8 cellular contexts compared by ENCODE assay signal in genomic region chr1:42756956-42757891, GRCh38. TPM values are rescaled to one million over a fixed set of nuclear protein-coding genes. Genes with fewer than 3 reads are reported as not detected.
DNase-seq lines count a peak whose midpoint lies in the region; ATAC-seq and TF ChIP-seq lines count a peak whose summit lies in the region.

No MANE protein-coding gene starts in this region.

- CTCF ChIA-PET in PC-3 (lab: Charles Lee) = no interaction called here

- no peaks in the 10 kb centered on the region for H4K20me1 ChIP-seq in PC-3 (ENCODE audit: low read length)

- H3K4me1 ChIP-seq in PC-3 (ENCODE audit: insufficient read depth, low read length) (no peaks in the 10 kb centered on the region), mucosa of descending colon (ENCODE audit: low read depth) (no peaks in the 10 kb centered on the region)

- WGBS in lower leg skin, 2 donors = 74% methylated on average over 17 of the region's 17 CpGs

- peak; percentile 56 for ATAC-seq in PC-3
- peak; percentile 87 for ATAC-seq in mucosa of descending colon
- no peak for ATAC-seq in HG03469 (IDR thresholded peaks at IDR 0.05; ENCODE audit: unreplicated experiment)
- no peak for ATAC-seq in GM18873 (IDR thresholded peaks at IDR 0.05; ENCODE audit: low FRiP score, unreplicated experiment)

- no peaks in the 10 kb centered on the region for H3K79me2 ChIP-seq in PC-3 (ENCODE audit: low read length)

- H3K9ac ChIP-seq in PC-3 (ENCODE audit: low read length) = no peak overlapping the region

- POLR2A ChIA-PET in PC-3 (lab: Charles Lee; ENCODE audit: unreplicated experiment) = no interaction called here

- H3K4me3 ChIP-seq in PC-3 (ENCODE audit: low read length) (no peak overlapping the region), dorsolateral prefrontal cortex (no peak overlapping the region), mucosa of descending colon (no peak overlapping the region), lower leg skin (ENCODE audit: low read depth, poor library complexity, severe bottlenecking) (no peak overlapping the region)

- H2AFZ ChIP-seq in PC-3 (ENCODE audit: low read length) = no peak overlapping the region

- no peaks in the 10 kb centered on the region for H3K27me3 ChIP-seq in PC-3 (ENCODE audit: low read length)
- H3K27me3 ChIP-seq in dorsolateral prefrontal cortex = no peaks in the 10 kb centered on the region

- H3K36me3 ChIP-seq in PC-3 (ENCODE audit: low read depth, low read length) (peaks cover 12% of the 10 kb centered on the region), mucosa of descending colon (ENCODE audit: low read depth) (no peaks in the 10 kb centered on the region)

- intact Hi-C loops in PC-3 (cut with micrococcal nuclease) (no loop called here), dorsolateral prefrontal cortex (cut with DNase I) (no loop called here), mucosa of descending colon (cut with DNase I, micrococcal nuclease) (no loop called here), lower leg skin (cut with DNase I; ENCODE audit: low total_unique reads) (no loop called here)

- no peak overlapping the region for H3K27ac ChIP-seq in PC-3 (ENCODE audit: low read length)
- H3K27ac ChIP-seq in dorsolateral prefrontal cortex = no peak overlapping the region

- no peak overlapping the region for H3K4me2 ChIP-seq in PC-3 (ENCODE audit: low read length)

- H3K9me2 ChIP-seq in PC-3 (replicated peaks; ENCODE audit: low read length) = no peaks in the 10 kb centered on the region

- DNase-seq in EH (ENCODE audit: low read depth) = peak; percentile 75
- peak; percentile 39 for DNase-seq in KG1 (lab: John Stamatoyannopoulos, UW)
- DNase-seq in PC-3 = peak; percentile 69
- DNase-seq in dorsolateral prefrontal cortex = no peak
- peak in 1 of 3 donors; percentile 29 for DNase-seq in mucosa of descending colon
- no peak for DNase-seq in lower leg skin (ENCODE audit: low spot score in 2 of 2)

- no peaks in the 10 kb centered on the region for H3F3A ChIP-seq in PC-3 (ENCODE audit: low read length, unreplicated experiment)

- H3K9me3 ChIP-seq in PC-3 (ENCODE audit: low read length) (no peaks in the 10 kb centered on the region), mucosa of descending colon (no peaks in the 10 kb centered on the region)

- no peak for TF ChIP-seq POLR2A in lower leg skin (IDR thresholded peaks at IDR 0.05)

- no TSS peak for BruUV-seq in PC-3 (replicated peaks; lab: Mats Ljungman, UMichigan)

- peak; percentile 77 for TF ChIP-seq CTCF in PC-3 (conservative IDR thresholded peaks at IDR 0.05; ENCODE audit: low read depth, low read length)
- peak; percentile 28 to 78 (median 63) for TF ChIP-seq CTCF in dorsolateral prefrontal cortex (IDR thresholded peaks at IDR 0.05 in 54 of 56, conservative IDR thresholded peaks at IDR 0.05 in 2 of 56; ENCODE audit: low read depth in 1 of 56, partially characterized antibody in 56 of 56)
- peak; percentile 40 for TF ChIP-seq CTCF in mucosa of descending colon (IDR thresholded peaks at IDR 0.05)
- TF ChIP-seq CTCF in lower leg skin (IDR thresholded peaks at IDR 0.05) = no peak

RNA-seq across cellular contexts. Expression of gene P3H1, which starts 9.6 kb away (rescaled TPM):
- 28.2 and 28.3 TPM in 2 replicates for total RNA-seq in PC-3 (2014; rRNA removed)
- total RNA-seq in dorsolateral prefrontal cortex = 10 to 100 TPM; 13.8 to 34.7 (median 21.9) TPM
- total RNA-seq in mucosa of descending colon = 10 to 100 TPM in 2 of 3 donors, 1 to 10 TPM in 1; 8.0 to 20.0 (median 14.5) TPM
- total RNA-seq in lower leg skin = 10 to 100 TPM in 3 of 4 donors, 1 to 10 TPM in 1; 9.4 to 26.8 (median 13.5) TPM

RNA-seq across cellular contexts. Expression of gene C1orf50, which starts 9.8 kb away (rescaled TPM):
- total RNA-seq in PC-3 (2014; rRNA removed) = 3.4 and 4.1 TPM in 2 replicates
- 10 to 100 TPM in 68 of 120 experiments, 1 to 10 TPM in 52; 5.1 to 19.5 (median 10.6) TPM for total RNA-seq in dorsolateral prefrontal cortex
- total RNA-seq in mucosa of descending colon = 1 to 10 TPM; 4.4 to 9.8 (median 7.1) TPM
- total RNA-seq in lower leg skin = 1 to 10 TPM; 2.5 to 6.7 (median 3.6) TPM

RNA-seq across cellular contexts. Expression of gene CLDN19, which starts 17.2 kb away (rescaled TPM):
- total RNA-seq in PC-3 (2014; rRNA removed) = 0.17 TPM in 1 of 2 replicates, not detected in the other
- total RNA-seq in dorsolateral prefrontal cortex = under 1 TPM in 2 of 120 experiments, not detected in 118; 0.23 to 0.35 TPM
- total RNA-seq in mucosa of descending colon = under 1 TPM in 1 of 3 donors, not detected in 2; 0.09 TPM
- 1 to 10 TPM in 1 of 4 donors, under 1 TPM in 3; 0.12 to 1.2 (median 0.18) TPM for total RNA-seq in lower leg skin

RNA-seq across cellular contexts. Expression of gene TMEM269, which starts 27.6 kb away (rescaled TPM):
- total RNA-seq in PC-3 (2014; rRNA removed) = 0.11 TPM in 1 of 2 replicates, not detected in the other
- 1 to 10 TPM in 21 of 120 experiments, under 1 TPM in 80, not detected in 19; 0.14 to 2.3 (median 0.55) TPM for total RNA-seq in dorsolateral prefrontal cortex
- not detected for total RNA-seq in mucosa of descending colon
- total RNA-seq in lower leg skin = under 1 TPM in 3 of 4 donors, not detected in 1; 0.08 to 0.22 (median 0.13) TPM

RNA-seq across cellular contexts. Expression of gene ERMAP, which starts 59.7 kb away (rescaled TPM):
- total RNA-seq in PC-3 (2014; rRNA removed) (5.4 and 5.8 TPM in 2 replicates), dorsolateral prefrontal cortex (10 to 100 TPM in 64 of 120 experiments, 1 to 10 TPM in 56; 5.9 to 20.1 (median 10.3) TPM), mucosa of descending colon (10 to 100 TPM; 15.3 to 17.9 (median 16.7) TPM), lower leg skin (10 to 100 TPM in 1 of 4 donors, 1 to 10 TPM in 3; 8.0 to 11.5 (median 9.3) TPM)

Comparison
In these comparisons a context has a peak if more than half of its experiments do, and no peak if none do; other contexts are left out.
1. DNase-seq: peak in EH (single experiment), KG1 (single experiment) and PC-3 (single experiment); none in dorsolateral prefrontal cortex (0 of 10) and lower leg skin (0 of 2).
2. ATAC-seq: peak in PC-3 (single experiment) and mucosa of descending colon (single experiment); none in HG03469 (single experiment) and GM18873 (single experiment).
3. CTCF ChIP-seq: peak in PC-3 (single experiment), dorsolateral prefrontal cortex (56 of 56) and mucosa of descending colon (single experiment); none in lower leg skin (0 of 3).